10 cellular contexts compared by ENCODE assay signal in genomic region chr10:89481662-89482061, GRCh38. TPM values are rescaled to one million over a fixed set of nuclear protein-coding genes. Genes with fewer than 3 reads are reported as not detected.
DNase-seq lines count a peak whose midpoint lies in the region; ATAC-seq, FAIRE-seq and TF ChIP-seq lines count a peak whose summit lies in the region.
"Had no signal": no experiment of that assay in that cellular context is flagged by ENCODE, and none has a peak within 500 bp of the region (broad histone marks: within the 10 kb centered on the region; RNA-seq: fewer than 3 reads in every experiment).

No MANE protein-coding gene starts in this region.

- intact Hi-C loops in left ventricle myocardium inferior (cut with micrococcal nuclease), result no loop called here

- H3K9me3 ChIP-seq in left ventricle myocardium inferior (replicated peaks), result no peaks in the 10 kb centered on the region
- H3K9me3 ChIP-seq in skeletal muscle satellite cell (replicated peaks; ENCODE audit: low read length), result no peaks in the 10 kb centered on the region

- H3K4me3 ChIP-seq in astrocyte of the spinal cord (ENCODE audit: low read depth, low read length) (no peak overlapping the region), left ventricle myocardium inferior (no peak overlapping the region), skeletal muscle satellite cell (ENCODE audit: low read length) (no peak overlapping the region)

- DNase-seq in GM04503 (ENCODE audit: low read depth) (peak; percentile 86), astrocyte of the spinal cord (ENCODE audit: low read depth, low spot score) (peak; percentile 94), left ventricle myocardium inferior (no peak), LoVo (ENCODE audit: low spot score) (no peak), NCI-H524 treated with DMSO at 0.1 percent for 48 hours (lab: John Stamatoyannopoulos, UW) (no peak), D721Med (ENCODE audit: insufficient read length, low spot score) (no peak)
- DNase-seq: activated CD8-positive, alpha-beta memory T cell treated with anti-CD3 and anti-CD28 coated beads, Interleukin-2, amount 50 U/mL, for 4 hours; NCI-H1105 had no signal

- FAIRE-seq in D721Med (lab: Jason Lieb, UNC), result no peak

- TF ChIP-seq CTCF in astrocyte of the spinal cord (IDR thresholded peaks at IDR 0.05; ENCODE audit: low read depth, low read length) (no peak), left ventricle myocardium inferior (IDR thresholded peaks at IDR 0.05; ENCODE audit: borderline replicate concordance) (no peak), D721Med (IDR thresholded peaks at IDR 0.05; ENCODE audit: insufficient read depth, missing control alignments) (no peak)

- H3K27me3 ChIP-seq in left ventricle myocardium inferior (ENCODE audit: low read depth), result no peaks in the 10 kb centered on the region
- no peaks in the 10 kb centered on the region for H3K27me3 ChIP-seq in skeletal muscle satellite cell (ENCODE audit: control insufficient read depth, insufficient read depth, low read length)

- peak overlapping the region; percentile 83 for H3K27ac ChIP-seq in left ventricle myocardium inferior (replicated peaks)

- peak overlapping the region; percentile 86 for H3K9ac ChIP-seq in skeletal muscle satellite cell (ENCODE audit: low read depth, low read length)

- H3K4me1 ChIP-seq in left ventricle myocardium inferior, result peaks cover 68% of the 10 kb centered on the region
- peaks cover 52% of the 10 kb centered on the region for H3K4me1 ChIP-seq in skeletal muscle satellite cell (ENCODE audit: control insufficient read depth, insufficient read depth, low read length)

- no peaks in the 10 kb centered on the region for H3K36me3 ChIP-seq in left ventricle myocardium inferior
- H3K36me3 ChIP-seq in skeletal muscle satellite cell (ENCODE audit: insufficient read depth, low read length), result no peaks in the 10 kb centered on the region

- ATAC-seq in HG02759 (IDR thresholded peaks at IDR 0.05; ENCODE audit: unreplicated experiment), result no peak

- H3K4me2 ChIP-seq in skeletal muscle satellite cell (ENCODE audit: low read length), result peak overlapping the region; percentile 51

- in situ Hi-C loops in astrocyte of the spinal cord (cut with HindIII; ENCODE audit: low sequenced_read_pairs), result no loop called here

RNA-seq across cellular contexts. Expression of gene SLC16A12, which starts 53.7 kb away (rescaled TPM):
- 2.0 TPM for total RNA-seq in left ventricle myocardium inferior
- total RNA-seq in skeletal muscle satellite cell (2012; rRNA removed), result 0.22 and 0.51 TPM in 2 replicates

Comparison
In these comparisons a context has a peak if more than half of its experiments do, and no peak if none do; other contexts are left out.
1. DNase-seq: peak in GM04503 (single experiment) and astrocyte of the spinal cord (single experiment); none in left ventricle myocardium inferior (single experiment), LoVo (single experiment), NCI-H524 treated with DMSO at 0.1 percent for 48 hours (single experiment) and D721Med (single experiment).